ENCODE assay signal across 9 cellular contexts in the genomic region with DNA sequence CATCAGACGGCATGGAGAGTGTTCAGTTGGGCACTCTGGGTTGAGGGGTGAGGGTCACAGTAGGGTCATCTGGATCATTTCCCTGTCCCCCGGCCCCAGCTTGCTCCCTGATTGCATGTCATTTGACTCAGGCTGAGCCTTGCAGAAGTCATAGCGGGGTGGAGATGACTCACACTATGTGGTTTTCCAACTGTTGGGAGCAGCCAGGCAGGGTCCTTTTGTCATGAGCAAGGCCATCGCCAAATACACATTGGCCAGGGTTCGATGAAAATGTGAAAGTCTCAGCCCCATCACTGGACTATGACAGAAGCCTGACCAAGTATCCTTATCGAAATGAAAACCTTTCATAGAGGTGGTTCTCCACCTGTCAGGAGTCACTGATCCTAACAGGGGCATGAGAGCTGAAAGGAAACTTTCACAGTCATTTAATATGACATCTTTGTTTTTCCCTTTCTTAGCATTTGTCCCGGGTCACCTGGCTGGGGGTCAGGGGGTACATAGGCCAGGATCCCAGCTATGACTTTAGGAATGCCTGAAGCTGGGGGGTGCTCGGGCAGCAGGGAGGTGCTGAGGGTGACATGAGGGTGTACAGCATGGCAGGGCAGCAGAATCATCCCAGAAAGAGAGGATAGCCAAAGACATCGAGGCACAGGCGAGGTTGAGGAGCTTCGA.
DNase-seq lines count a peak whose midpoint lies in the region; ATAC-seq, FAIRE-seq and TF ChIP-seq lines count a peak whose summit lies in the region.
"Had no signal": no experiment of that assay in that cellular context is flagged by ENCODE, and none has a peak within 500 bp of the region (broad histone marks: within the 10 kb centered on the region; RNA-seq: fewer than 3 reads in every experiment).

No MANE protein-coding gene starts in this region.

- no peaks in the 10 kb centered on the region for H3K27me3 ChIP-seq in esophagus (ENCODE audit: control insufficient read depth in 1 of 2, insufficient read depth in 2 of 2, low read length in 2 of 2)

- no peaks in the 10 kb centered on the region for H3K27me3 Mint-ChIP-seq in activated naive CD8-positive, alpha-beta T cell treated with anti-CD3 and anti-CD28 coated beads, Interleukin-2, amount 50 U/mL, for 24 hours

- FAIRE-seq in RCC 7860 (lab: Jason Lieb, UNC): peak; percentile 89
- FAIRE-seq in GM12891 (lab: Jason Lieb, UNC): no peak

- DNase-seq in GF-D8 (lab: John Stamatoyannopoulos, UW) (peak; percentile 35), RCC 7860 (ENCODE audit: low spot score) (peak; percentile 89), sciatic nerve (ENCODE audit: low spot score) (no peak), GM12891 (ENCODE audit: insufficient read length, low spot score) (no peak), D341Med (ENCODE audit: low spot score) (no peak), putamen (ENCODE audit: low spot score) (no peak)
- DNase-seq in activated naive CD8-positive, alpha-beta T cell treated with anti-CD3 and anti-CD28 coated beads, Interleukin-2, amount 50 U/mL, for 24 hours: no peak
- DNase-seq: hippocampal formation had no signal

- H3K36me3 ChIP-seq in esophagus (ENCODE audit: control insufficient read depth in 2 of 2, insufficient read depth in 2 of 2, low read length in 1 of 2): no peaks in the 10 kb centered on the region

- no peak overlapping the region for H3K27ac Mint-ChIP-seq in activated naive CD8-positive, alpha-beta T cell treated with anti-CD3 and anti-CD28 coated beads, Interleukin-2, amount 50 U/mL, for 24 hours

- no peak overlapping the region for H3K4me3 ChIP-seq in esophagus (ENCODE audit: low read depth in 1 of 2, low read length in 2 of 2)

- TF ChIP-seq POLR2A in GM12891 (IDR thresholded peaks at IDR 0.05; ENCODE audit: low read depth, low read length): no peak

- H3K9me3 ChIP-seq in esophagus (ENCODE audit: control insufficient read depth in 2 of 2, insufficient read depth in 1 of 2, low read depth in 1 of 2, low read length in 1 of 2): no peaks in the 10 kb centered on the region

- peaks cover 4% of the 10 kb centered on the region for H3K4me1 Mint-ChIP-seq in activated naive CD8-positive, alpha-beta T cell treated with anti-CD3 and anti-CD28 coated beads, Interleukin-2, amount 50 U/mL, for 24 hours

- no peaks in the 10 kb centered on the region for H3K36me3 Mint-ChIP-seq in activated naive CD8-positive, alpha-beta T cell treated with anti-CD3 and anti-CD28 coated beads, Interleukin-2, amount 50 U/mL, for 24 hours (ENCODE audit: low read depth)

- ATAC-seq in sciatic nerve: peak; percentile 30
- no peak for ATAC-seq in activated naive CD8-positive, alpha-beta T cell treated with anti-CD3 and anti-CD28 coated beads, Interleukin-2, amount 50 U/mL, for 24 hours

- whole genome bisulfite sequencing in esophagus, 2 donors: 71 to 78% methylated on average over 11 of the region's 11 CpGs

- intact Hi-C loops in sciatic nerve (cut with DNase I): no loop called here

- H3K9me3 Mint-ChIP-seq in activated naive CD8-positive, alpha-beta T cell treated with anti-CD3 and anti-CD28 coated beads, Interleukin-2, amount 50 U/mL, for 24 hours: no peaks in the 10 kb centered on the region

- peak overlapping the region; percentile 39 to 53 for H3K27ac ChIP-seq in esophagus (ENCODE audit: low read depth in 2 of 2, low read length in 1 of 2)

- peaks cover 2 to 22% of the 10 kb centered on the region in 2 donors for H3K4me1 ChIP-seq in esophagus (ENCODE audit: control insufficient read depth in 2 of 2, insufficient read depth in 2 of 2, low read length in 1 of 2)

- no peak overlapping the region for H3K4me3 Mint-ChIP-seq in activated naive CD8-positive, alpha-beta T cell treated with anti-CD3 and anti-CD28 coated beads, Interleukin-2, amount 50 U/mL, for 24 hours

TF ChIP-seq in GM12891, 5 proteins besides CTCF, POLR2A, EP300 and RAD21:
- TF ChIP-seq SPI1 (IDR thresholded peaks at IDR 0.05; ENCODE audit: low read depth, low read length): no peak
- TF ChIP-seq TAF1 (IDR thresholded peaks at IDR 0.05; ENCODE audit: low read depth, low read length): no peak
- no peak for TF ChIP-seq PAX5 (IDR thresholded peaks at IDR 0.05; ENCODE audit: insufficient read depth, low read length, severe bottlenecking)
- no peak for TF ChIP-seq POLR2AphosphoS5 (IDR thresholded peaks at IDR 0.05; ENCODE audit: low read depth, low read length)
- no peak for TF ChIP-seq POU2F2 (IDR thresholded peaks at IDR 0.05; ENCODE audit: low read depth, low read length)

Comparison
In these comparisons a context has a peak if more than half of its experiments do, and no peak if none do; other contexts are left out.
1. DNase-seq: peak in GF-D8 (single experiment) and RCC 7860 (single experiment); none in sciatic nerve (single experiment), GM12891 (single experiment), activated naive CD8-positive, alpha-beta T cell treated with anti-CD3 and anti-CD28 coated beads, Interleukin-2, amount 50 U/mL, for 24 hours (single experiment), D341Med (single experiment) and putamen (single experiment).